ENCODE assay signal across 23 cellular contexts in the genomic region with DNA sequence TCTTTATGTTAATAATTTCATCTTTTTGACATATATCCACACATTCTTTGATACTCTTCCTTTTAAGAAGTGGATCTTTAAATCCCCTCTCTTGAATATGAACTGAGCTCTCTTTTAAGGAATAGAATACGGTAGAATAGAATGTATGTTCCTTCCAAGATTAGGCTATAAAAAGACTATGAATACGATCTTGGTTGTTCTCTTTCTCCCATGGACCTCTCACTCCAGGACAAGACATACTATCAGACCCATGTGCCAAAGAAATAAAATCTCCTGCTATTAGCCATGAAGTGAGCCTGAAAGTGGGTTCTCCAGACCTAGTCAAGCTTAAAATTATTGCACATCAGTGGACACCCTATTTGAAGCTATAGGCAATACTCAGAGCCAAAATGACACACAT.
"Had no signal": no experiment of that assay in that cellular context is flagged by ENCODE, and none has a peak within 500 bp of the region (broad histone marks: within the 10 kb centered on the region; RNA-seq: fewer than 3 reads in every experiment).

No MANE protein-coding gene starts in this region.

- DNase-seq: colonic mucosa; cortex of kidney; dermis blood vessel endothelial cell; dorsolateral prefrontal cortex; effector CD4-positive, alpha-beta T cell; effector CD8-positive, alpha-beta T cell; effector memory CD4-positive, alpha-beta T cell; effector memory CD8-positive, alpha-beta T cell; endodermal cell; erythroblast; esophagus squamous epithelium; foreskin fibroblast; foreskin keratinocyte; foreskin melanocyte; glutamatergic neuron; head of caudate nucleus; heart left ventricle; heart right ventricle had no signal

- H3K4me1 ChIP-seq: colonic mucosa, esophagus muscularis mucosa, esophagus squamous epithelium, foreskin keratinocyte, gastroesophageal sphincter, heart left ventricle, heart right ventricle had no signal

- H3K9me3 ChIP-seq: colonic mucosa, esophagus muscularis mucosa, esophagus squamous epithelium had no signal

- H3K36me3 ChIP-seq: colonic mucosa, esophagus muscularis mucosa, esophagus squamous epithelium, gastroesophageal sphincter, heart left ventricle, heart right ventricle had no signal

- ATAC-seq: effector memory CD8-positive, alpha-beta T cell; esophagus mucosa; foreskin keratinocyte; gastroesophageal sphincter; heart left ventricle; heart right ventricle had no signal

- H3K4me3 ChIP-seq: colonic mucosa, coronary artery, dorsolateral prefrontal cortex, esophagus muscularis mucosa, esophagus squamous epithelium, gastroesophageal sphincter, heart left ventricle, heart right ventricle had no signal

- H3K27ac ChIP-seq: colonic mucosa, coronary artery, dorsolateral prefrontal cortex, epithelial cell of prostate, esophagus muscularis mucosa, esophagus squamous epithelium, foreskin keratinocyte, gastroesophageal sphincter, heart left ventricle, heart right ventricle had no signal

- H3K27me3 ChIP-seq: colonic mucosa, esophagus muscularis mucosa, esophagus squamous epithelium, foreskin keratinocyte, gastroesophageal sphincter, heart left ventricle, heart right ventricle had no signal
